Comparison of ENCODE assay signal across 38 cellular contexts in genomic region chr7:45257284-45257683, GRCh38.
"Had no signal": no experiment of that assay in that cellular context is flagged by ENCODE, and none has a peak within 500 bp of the region (broad histone marks: within the 10 kb centered on the region; RNA-seq: fewer than 3 reads in every experiment).

No MANE protein-coding gene starts in this region.

- H3K4me3 Mint-ChIP-seq: activated B cell treated with CpG ODN at 0.5 μM for 24 hours; activated CD4-positive, alpha-beta memory T cell treated with anti-CD3 and anti-CD28 coated beads for 36 hours; activated CD4-positive, alpha-beta T cell treated with anti-CD3 and anti-CD28 coated beads, Interleukin-2, amount 10 ng/mL, durations not matched to agents 24 days and 14 days; activated CD8-positive, alpha-beta T cell treated with anti-CD3 and anti-CD28 coated beads for 36 hours; activated naive CD4-positive, alpha-beta T cell treated with anti-CD3 and anti-CD28 coated beads, Interleukin-2, amount 10 ng/mL, durations not matched to agents 7 days and 5 days; activated naive CD4-positive, alpha-beta T cell treated with anti-CD3 and anti-CD28 coated beads, Interleukin-2, amount 50 U/mL, for 24 hours; activated naive CD8-positive, alpha-beta T cell; activated naive CD8-positive, alpha-beta T cell treated with anti-CD3 and anti-CD28 coated beads, Interleukin-2, amount 10 ng/mL, durations not matched to agents 7 days and 5 days; activated naive CD8-positive, alpha-beta T cell treated with anti-CD3 and anti-CD28 coated beads, Interleukin-2, amount 50 U/mL, for 24 hours; activated T-cell treated with anti-CD3 and anti-CD28 coated beads, Interleukin-2, amount 50 U/mL, for 4 hours; activated T-cell treated with anti-CD3 and anti-CD28 coated beads, Interleukin-2, amount 50 U/mL, for 72 hours; activated T-helper 1 cell treated with anti-CD3 and anti-CD28 coated beads, Interleukin-12 subunit alpha, Interleukin-12 subunit beta, Interleukin-2, Interleukin-4 antibody, amounts not matched to agents 30 ng/mL and 10 ng/mL and 1 ng/mL, durations not matched to agents 14 hours and 24 hours and 36 hours; activated T-helper 17 cell treated with anti-CD3 and anti-CD28 coated beads, Interleukin-2, amount 50 U/mL, for 72 hours; central memory CD8-positive, alpha-beta T cell; T-helper 1 cell treated with Interleukin-12 subunit alpha and Interleukin-12 subunit beta and Interleukin-4 antibody, amounts not matched to agents 30 μg/mL and 1 μg/mL, for 36 hours; T-helper 2 cell treated with Interferon-gamma antibody and Interleukin-4, amounts not matched to agents 5 μg/mL and 100 μg/mL, for 36 hours had no signal

- H3K27ac ChIP-seq: body of pancreas, brain microvascular endothelial cell, breast epithelium, cardiac muscle cell, VCaP had no signal

- H3K27me3 ChIP-seq: body of pancreas, brain microvascular endothelial cell had no signal

- DNase-seq: activated B cell treated with CpG ODN at 0.5 μM for 24 hours; activated CD4-positive, alpha-beta memory T cell treated with anti-CD3 and anti-CD28 coated beads for 36 hours; activated CD4-positive, alpha-beta T cell treated with anti-CD3 and anti-CD28 coated beads for 4 hours; activated CD4-positive, alpha-beta T cell treated with anti-CD3 and anti-CD28 coated beads, Interleukin-2, amount 10 ng/mL, durations not matched to agents 24 days and 14 days; activated CD4-positive, alpha-beta T cell treated with anti-CD3 and anti-CD28 coated beads, Interleukin-2, amount 50 U/mL, for 1 hour; activated CD4-positive, alpha-beta T cell treated with anti-CD3 and anti-CD28 coated beads, Interleukin-2, amount 50 U/mL, for 4 hours; activated CD4-positive, CD25-positive, alpha-beta regulatory T cell treated with anti-CD3 and anti-CD28 coated beads, Interleukin-2, amount 50 U/mL, for 72 hours; activated CD8-positive, alpha-beta memory T cell treated with anti-CD3 and anti-CD28 coated beads, Interleukin-2, amount 50 U/mL, for 4 hours; activated CD8-positive, alpha-beta T cell treated with anti-CD3 and anti-CD28 coated beads for 36 hours; activated effector memory CD4-positive, alpha-beta T cell treated with anti-CD3 and anti-CD28 coated beads, Interleukin-2, amount 50 U/mL, for 16 hours; activated naive CD4-positive, alpha-beta T cell treated with anti-CD3 and anti-CD28 coated beads, Interleukin-2, amount 10 ng/mL, durations not matched to agents 7 days and 5 days; activated naive CD4-positive, alpha-beta T cell treated with Interleukin-2 at 50 U/mL for 16 hours; activated naive CD8-positive, alpha-beta T cell treated with anti-CD3 and anti-CD28 coated beads, Interleukin-2, amount 10 ng/mL, durations not matched to agents 7 days and 5 days; activated naive CD8-positive, alpha-beta T cell treated with anti-CD3 and anti-CD28 coated beads, Interleukin-2, amount 50 U/mL, for 24 hours; activated T-cell treated with anti-CD3 and anti-CD28 coated beads for 4 hours; activated T-cell treated with anti-CD3 and anti-CD28 coated beads, Interleukin-2, amount 50 U/mL, for 1 hour; activated T-cell treated with anti-CD3 and anti-CD28 coated beads, Interleukin-2, amount 50 U/mL, for 4 hours; activated T-cell treated with anti-CD3 and anti-CD28 coated beads, Interleukin-2, amount 50 U/mL, for 72 hours; aorta; body of pancreas; brain microvascular endothelial cell; caudate nucleus; SW 1271; T-helper 1 cell; T-helper 2 cell; T-helper 9 cell had no signal

- H3K36me3 Mint-ChIP-seq: activated CD4-positive, alpha-beta memory T cell treated with anti-CD3 and anti-CD28 coated beads for 36 hours; activated naive CD4-positive, alpha-beta T cell treated with anti-CD3 and anti-CD28 coated beads, Interleukin-2, amount 10 ng/mL, durations not matched to agents 7 days and 5 days; activated naive CD4-positive, alpha-beta T cell treated with anti-CD3 and anti-CD28 coated beads, Interleukin-2, amount 50 U/mL, for 24 hours; activated naive CD8-positive, alpha-beta T cell; activated naive CD8-positive, alpha-beta T cell treated with anti-CD3 and anti-CD28 coated beads, Interleukin-2, amount 10 ng/mL, durations not matched to agents 7 days and 5 days had no signal

- H3K4me1 ChIP-seq: body of pancreas, breast epithelium had no signal

- H3K27ac Mint-ChIP-seq: activated B cell treated with CpG ODN at 0.5 μM for 24 hours; activated CD4-positive, alpha-beta memory T cell treated with anti-CD3 and anti-CD28 coated beads for 36 hours; activated CD4-positive, alpha-beta T cell treated with anti-CD3 and anti-CD28 coated beads, Interleukin-2, amount 10 ng/mL, durations not matched to agents 24 days and 14 days; activated CD8-positive, alpha-beta T cell treated with anti-CD3 and anti-CD28 coated beads for 36 hours; activated naive CD4-positive, alpha-beta T cell treated with anti-CD3 and anti-CD28 coated beads, Interleukin-2, amount 10 ng/mL, durations not matched to agents 7 days and 5 days; activated naive CD4-positive, alpha-beta T cell treated with anti-CD3 and anti-CD28 coated beads, Interleukin-2, amount 50 U/mL, for 24 hours; activated naive CD8-positive, alpha-beta T cell; activated naive CD8-positive, alpha-beta T cell treated with anti-CD3 and anti-CD28 coated beads, Interleukin-2, amount 10 ng/mL, durations not matched to agents 7 days and 5 days; activated naive CD8-positive, alpha-beta T cell treated with anti-CD3 and anti-CD28 coated beads, Interleukin-2, amount 50 U/mL, for 24 hours; activated T-cell treated with anti-CD3 and anti-CD28 coated beads, Interleukin-2, amount 50 U/mL, for 72 hours; activated T-helper 1 cell treated with anti-CD3 and anti-CD28 coated beads, Interleukin-12 subunit alpha, Interleukin-12 subunit beta, Interleukin-2, Interleukin-4 antibody, amounts not matched to agents 30 ng/mL and 10 ng/mL and 1 ng/mL, durations not matched to agents 14 hours and 24 hours and 36 hours; activated T-helper 17 cell treated with anti-CD3 and anti-CD28 coated beads, Interleukin-2, amount 50 U/mL, for 72 hours; T-helper 1 cell treated with Interleukin-12 subunit alpha and Interleukin-12 subunit beta and Interleukin-4 antibody, amounts not matched to agents 30 μg/mL and 1 μg/mL, for 36 hours; T-helper 2 cell treated with Interferon-gamma antibody and Interleukin-4, amounts not matched to agents 5 μg/mL and 100 μg/mL, for 36 hours had no signal

- H3K9me3 Mint-ChIP-seq: activated B cell treated with CpG ODN at 0.5 μM for 24 hours; activated CD4-positive, alpha-beta memory T cell treated with anti-CD3 and anti-CD28 coated beads for 36 hours; activated CD4-positive, alpha-beta T cell treated with anti-CD3 and anti-CD28 coated beads, Interleukin-2, amount 10 ng/mL, durations not matched to agents 24 days and 14 days; activated CD8-positive, alpha-beta T cell treated with anti-CD3 and anti-CD28 coated beads for 36 hours; activated naive CD4-positive, alpha-beta T cell treated with anti-CD3 and anti-CD28 coated beads, Interleukin-2, amount 10 ng/mL, durations not matched to agents 7 days and 5 days; activated naive CD4-positive, alpha-beta T cell treated with anti-CD3 and anti-CD28 coated beads, Interleukin-2, amount 50 U/mL, for 24 hours; activated naive CD8-positive, alpha-beta T cell treated with anti-CD3 and anti-CD28 coated beads, Interleukin-2, amount 10 ng/mL, durations not matched to agents 7 days and 5 days; activated naive CD8-positive, alpha-beta T cell treated with anti-CD3 and anti-CD28 coated beads, Interleukin-2, amount 50 U/mL, for 24 hours; activated T-cell treated with anti-CD3 and anti-CD28 coated beads, Interleukin-2, amount 50 U/mL, for 4 hours; activated T-cell treated with anti-CD3 and anti-CD28 coated beads, Interleukin-2, amount 50 U/mL, for 72 hours; activated T-helper 1 cell treated with anti-CD3 and anti-CD28 coated beads, Interleukin-12 subunit alpha, Interleukin-12 subunit beta, Interleukin-2, Interleukin-4 antibody, amounts not matched to agents 30 ng/mL and 10 ng/mL and 1 ng/mL, durations not matched to agents 14 hours and 24 hours and 36 hours; activated T-helper 17 cell treated with anti-CD3 and anti-CD28 coated beads, Interleukin-2, amount 50 U/mL, for 72 hours; central memory CD8-positive, alpha-beta T cell; T-helper 1 cell treated with Interleukin-12 subunit alpha and Interleukin-12 subunit beta and Interleukin-4 antibody, amounts not matched to agents 30 μg/mL and 1 μg/mL, for 36 hours; T-helper 2 cell treated with Interferon-gamma antibody and Interleukin-4, amounts not matched to agents 5 μg/mL and 100 μg/mL, for 36 hours had no signal

- H3K9me3 ChIP-seq: body of pancreas, breast epithelium had no signal

- FAIRE-seq: astrocyte, TTC549 had no signal

- H3K36me3 ChIP-seq: brain microvascular endothelial cell, breast epithelium, cardiac muscle cell had no signal

- ATAC-seq: activated CD8-positive, alpha-beta T cell treated with anti-CD3 and anti-CD28 coated beads for 36 hours; activated naive CD8-positive, alpha-beta T cell treated with anti-CD3 and anti-CD28 coated beads, Interleukin-2, amount 50 U/mL, for 24 hours; activated T-cell treated with anti-CD3 and anti-CD28 coated beads, Interleukin-2, amount 50 U/mL, for 4 hours; activated T-cell treated with anti-CD3 and anti-CD28 coated beads, Interleukin-2, amount 50 U/mL, for 72 hours; activated T-helper 17 cell treated with anti-CD3 and anti-CD28 coated beads, Interleukin-2, amount 50 U/mL, for 72 hours; body of pancreas had no signal

- H3K4me3 ChIP-seq: body of pancreas, breast epithelium, cardiac muscle cell had no signal

- H3K4me1 Mint-ChIP-seq: activated naive CD4-positive, alpha-beta T cell treated with anti-CD3 and anti-CD28 coated beads, Interleukin-2, amount 50 U/mL, for 24 hours; activated naive CD8-positive, alpha-beta T cell treated with anti-CD3 and anti-CD28 coated beads, Interleukin-2, amount 50 U/mL, for 24 hours; activated T-helper 17 cell treated with anti-CD3 and anti-CD28 coated beads, Interleukin-2, amount 50 U/mL, for 72 hours; central memory CD8-positive, alpha-beta T cell had no signal
